In the genomic region with DNA sequence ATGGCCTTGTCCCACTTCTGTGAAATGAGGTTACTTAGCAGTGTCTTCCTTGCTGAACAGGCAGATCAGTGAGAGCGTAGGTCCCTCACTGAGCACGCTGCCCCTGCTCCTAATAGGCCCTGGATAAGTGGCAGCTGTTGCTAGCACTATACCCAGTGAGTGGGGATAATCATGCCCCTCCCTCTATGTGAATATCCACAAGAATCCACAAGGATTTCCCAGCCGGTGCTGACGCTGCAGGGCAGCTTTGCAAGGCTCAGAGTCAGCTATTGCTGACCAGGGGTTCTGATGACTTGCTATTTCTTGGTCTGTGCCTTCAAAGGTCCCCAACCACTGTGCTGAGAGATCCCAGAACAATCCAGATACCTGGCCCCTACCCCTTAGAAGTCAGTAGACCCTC, we compare ENCODE assay signal across 19 cellular contexts.
DNase-seq lines count a peak whose midpoint lies in the region; ATAC-seq and TF ChIP-seq lines count a peak whose summit lies in the region.
"Had no signal": no experiment of that assay in that cellular context is flagged by ENCODE, and none has a peak within 500 bp of the region (broad histone marks: within the 10 kb centered on the region; RNA-seq: fewer than 3 reads in every experiment).

No MANE protein-coding gene starts in this region.

- ATAC-seq in GM19397 (IDR thresholded peaks at IDR 0.05; ENCODE audit: unreplicated experiment) (no peak), GM18498 (IDR thresholded peaks at IDR 0.05; ENCODE audit: unreplicated experiment) (no peak), HG02588 (IDR thresholded peaks at IDR 0.05; ENCODE audit: unreplicated experiment) (no peak)
- ATAC-seq: activated naive CD4-positive, alpha-beta T cell treated with anti-CD3 and anti-CD28 coated beads, Interleukin-2, amount 50 U/mL, for 72 hours; body of pancreas; foreskin keratinocyte; right lobe of liver had no signal

- H3K4me3 ChIP-seq in HEK293 (ENCODE audit: low read depth, low read length): no peak overlapping the region
- H3K4me3 ChIP-seq in NT2/D1 (ENCODE audit: insufficient read length, low read depth): no peak overlapping the region
- no peak overlapping the region for H3K4me3 ChIP-seq in fibroblast of villous mesenchyme (ENCODE audit: low read depth, low read length)
- H3K4me3 ChIP-seq: body of pancreas, colonic mucosa, right lobe of liver had no signal

- CTCF ChIA-PET in HEK293 (lab: Yijun Ruan, JAX): no interaction called here

- H3K27me3 ChIP-seq in NT2/D1 (ENCODE audit: insufficient read depth, insufficient read length): no peaks in the 10 kb centered on the region
- H3K27me3 ChIP-seq: body of pancreas, colonic mucosa, foreskin keratinocyte, right lobe of liver had no signal

- no peaks in the 10 kb centered on the region for H3K36me3 ChIP-seq in HEK293 (ENCODE audit: control insufficient read depth in 2 of 2, insufficient read depth in 1 of 2, low read length in 2 of 2)
- peaks cover 10% of the 10 kb centered on the region for H3K36me3 ChIP-seq in NT2/D1 (ENCODE audit: insufficient read depth, insufficient read length, low read length)
- H3K36me3 ChIP-seq: colonic mucosa, right lobe of liver had no signal

- no peak for DNase-seq in NT2/D1 (ENCODE audit: low read depth, low spot score)
- DNase-seq in fibroblast of villous mesenchyme (ENCODE audit: low read depth): peak; percentile 68
- peak; percentile 45 for DNase-seq in retina
- DNase-seq in inferior parietal cortex (ENCODE audit: extremely low spot score): no peak
- DNase-seq: activated CD4-positive, alpha-beta T cell treated with anti-CD3 and anti-CD28 coated beads, Interleukin-2, amount 50 U/mL, for 48 hours; activated T-cell treated with anti-CD3 and anti-CD28 coated beads, Interleukin-2, amount 50 U/mL, for 1 hour; body of pancreas; colonic mucosa; COR-L47; foreskin keratinocyte; NCI-H1417 treated with DMSO at 0.1 percent for 48 hours; right lobe of liver; stimulated activated CD4-positive, alpha-beta T cell treated with anti-CD3 and anti-CD28 coated beads, Interleukin-2, amount 100 ng/mL, for 48 hours; T-helper 1 cell had no signal

- H3K9ac ChIP-seq in NT2/D1 (ENCODE audit: insufficient read length, low read depth): peak overlapping the region; percentile 44

- H3K27ac ChIP-seq in HEK293 (ENCODE audit: extremely low read depth, low read depth, low read length): no peak overlapping the region
- H3K27ac ChIP-seq: body of pancreas, colonic mucosa, foreskin keratinocyte, right lobe of liver had no signal

- POLR2A ChIA-PET in HEK293 (lab: Yijun Ruan, JAX): no interaction called here

- H3K9me3 ChIP-seq in HEK293 (ENCODE audit: control insufficient read depth, insufficient read depth, low read depth, low read length) (no peaks in the 10 kb centered on the region), NT2/D1 (ENCODE audit: insufficient read depth, low read length) (no peaks in the 10 kb centered on the region)
- H3K9me3 ChIP-seq: body of pancreas, colonic mucosa, right lobe of liver had no signal

- no peaks in the 10 kb centered on the region for H3K4me1 ChIP-seq in HEK293 (ENCODE audit: control insufficient read depth, insufficient read depth, low read length)
- H3K4me1 ChIP-seq in NT2/D1 (ENCODE audit: insufficient read depth, insufficient read length): peaks cover 8% of the 10 kb centered on the region
- H3K4me1 ChIP-seq: colonic mucosa, right lobe of liver had no signal

- no peak for TF ChIP-seq CTCF in HEK293 (tag by site-specific recombination; IDR thresholded peaks at IDR 0.05)
- TF ChIP-seq CTCF in fibroblast of villous mesenchyme (IDR thresholded peaks at IDR 0.05; ENCODE audit: insufficient read depth, low read depth, low read length): no peak

TF ChIP-seq in HEK293, 187 proteins besides CTCF, POLR2A, EP300 and RAD21:
- TF ChIP-seq MZF1 (tag by site-specific recombination; IDR thresholded peaks at IDR 0.05; ENCODE audit: borderline replicate concordance): peak; percentile 53; the same call in 1 of the 2 replicates
- TF ChIP-seq, protein P1, sequence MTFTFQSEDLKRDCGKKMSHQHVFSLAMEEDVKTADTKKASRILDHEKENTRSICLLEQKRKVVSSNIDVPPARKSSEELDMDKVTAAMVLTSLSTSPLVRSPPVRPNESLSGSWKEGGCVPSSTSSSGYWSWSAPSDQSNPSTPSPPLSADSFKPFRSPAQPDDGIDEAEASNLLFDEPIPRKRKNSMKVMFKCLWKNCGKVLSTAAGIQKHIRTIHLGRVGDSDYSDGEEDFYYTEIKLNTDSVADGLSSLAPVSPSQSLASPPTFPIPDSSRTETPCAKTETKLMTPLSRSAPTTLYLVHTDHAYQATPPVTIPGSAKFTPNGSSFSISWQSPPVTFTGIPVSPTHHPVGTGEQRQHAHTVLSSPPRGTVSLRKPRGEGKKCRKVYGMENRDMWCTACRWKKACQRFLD (tag by site-specific recombination; IDR thresholded peaks at IDR 0.05): no peak

Comparison
In these comparisons a context has a peak if more than half of its experiments do, and no peak if none do; other contexts are left out.
1. DNase-seq: peak in fibroblast of villous mesenchyme (single experiment) and retina (single experiment); none in NT2/D1 (single experiment) and inferior parietal cortex (single experiment).